In genomic region chr5:38500861-38501260, GRCh38 we compare ENCODE assay signal across 15 cellular contexts. TPM values are rescaled to one million over a fixed set of nuclear protein-coding genes. Genes with fewer than 3 reads are reported as not detected.
DNase-seq lines count a peak whose midpoint lies in the region; ATAC-seq, FAIRE-seq and TF ChIP-seq lines count a peak whose summit lies in the region.
"Had no signal": no experiment of that assay in that cellular context is flagged by ENCODE, and none has a peak within 500 bp of the region (broad histone marks: within the 10 kb centered on the region; RNA-seq: fewer than 3 reads in every experiment).

No MANE protein-coding gene starts in this region.

- no peak for FAIRE-seq in bronchial epithelial cell (lab: Jason Lieb, UNC)

- no peak for ATAC-seq in GM18520 (IDR thresholded peaks at IDR 0.05; ENCODE audit: unreplicated experiment)
- ATAC-seq in GM21717 (IDR thresholded peaks at IDR 0.05; ENCODE audit: unreplicated experiment) = no peak
- ATAC-seq in HG03196 (IDR thresholded peaks at IDR 0.05; ENCODE audit: unreplicated experiment) = no peak
- ATAC-seq in HG03045 (IDR thresholded peaks at IDR 0.05; ENCODE audit: unreplicated experiment) = no peak

- H3K36me3 ChIP-seq in bronchial epithelial cell (ENCODE audit: control insufficient read depth, insufficient read depth, low read length) = no peaks in the 10 kb centered on the region

- TF ChIP-seq CTCF in HFFc6 (IDR thresholded peaks at IDR 0.05) = no peak
- no peak for TF ChIP-seq CTCF in bronchial epithelial cell (IDR thresholded peaks at IDR 0.05; ENCODE audit: insufficient read depth, low read length, severe bottlenecking)

- H3K27ac Mint-ChIP-seq in HFFc6 = peak overlapping the region; percentile 80

- peaks cover 10% of the 10 kb centered on the region for H3K4me1 Mint-ChIP-seq in HFFc6 (ENCODE audit: low read depth)

- no peaks in the 10 kb centered on the region for H3K27me3 ChIP-seq in bronchial epithelial cell (ENCODE audit: control insufficient read depth, insufficient read depth, low read length)
- H3K27me3 ChIP-seq: vagina had no signal

- no peak overlapping the region for H3K4me3 ChIP-seq in bronchial epithelial cell (ENCODE audit: low read depth, low read length)
- H3K4me3 ChIP-seq: vagina had no signal

- no peaks in the 10 kb centered on the region for H3K27me3 Mint-ChIP-seq in HFFc6 (ENCODE audit: insufficient read depth)

- H3K9me3 Mint-ChIP-seq in HFFc6 = no peaks in the 10 kb centered on the region

- H3K4me3 Mint-ChIP-seq in HFFc6 = peak overlapping the region; percentile 23; the same call in 1 of the 2 replicates

- H3K36me3 Mint-ChIP-seq in HFFc6 (ENCODE audit: low read depth) = no peaks in the 10 kb centered on the region

- DNase-seq in AG08396 (ENCODE audit: low spot score) (peak; percentile 26), HFFc6 (peak; percentile 56), bronchial epithelial cell (ENCODE audit: low read depth) (peak; percentile 46), kidney tubule cell (ENCODE audit: low spot score) (peak; percentile 57)
- DNase-seq: C1 segment of cervical spinal cord; central memory CD4-positive, alpha-beta T cell; GDM1; NCI-H1436 treated with DMSO at 0.1 percent for 48 hours; NCI-H526; T1000 had no signal

RNA-seq across cellular contexts. Expression of gene LIFR, which starts 55.6 kb away (rescaled TPM):
- 1 to 10 TPM; 4.7 to 7.1 (median 5.4) TPM for total RNA-seq in HFFc6 (2021; fragmentation: NEBNext Ultra II Directional; extraction: Animal tissue kit (Norgen Biotek cat#: 25700))
- total RNA-seq in bronchial epithelial cell = 4.4 and 10.0 TPM in 2 replicates
